In genomic region chr11:67287355-67288197, GRCh38 we compare ENCODE assay signal across 8 cellular contexts. TPM values are rescaled to one million over a fixed set of nuclear protein-coding genes. Genes with fewer than 3 reads are reported as not detected.
A peak's percentile ranks its signal among the peaks of the same experiment; 100 is the strongest.
DNase-seq lines count a peak whose midpoint lies in the region; ATAC-seq, FAIRE-seq and TF ChIP-seq lines count a peak whose summit lies in the region.

No MANE protein-coding gene starts in this region.

- H3K4me1 ChIP-seq in keratinocyte (ENCODE audit: control insufficient read depth, extremely low read depth, insufficient read depth, low read length) (peaks cover 24% of the 10 kb centered on the region), thyroid gland (peaks cover 15 to 27% of the 10 kb centered on the region in 2 donors)

- peak; percentile 30 for ATAC-seq in activated naive CD8-positive, alpha-beta T cell treated with anti-CD3 and anti-CD28 coated beads, Interleukin-2, amount 10 ng/mL, durations not matched to agents 7 days and 5 days (ENCODE audit: low read depth)
- ATAC-seq in GM18873 (IDR thresholded peaks at IDR 0.05; ENCODE audit: low FRiP score, unreplicated experiment) (no peak), HG02588 (IDR thresholded peaks at IDR 0.05; ENCODE audit: unreplicated experiment) (no peak)

- intact Hi-C loops in thyroid gland (cut with DNase I): no loop called here

- H2AFZ ChIP-seq in keratinocyte (ENCODE audit: control insufficient read depth, low read length): no peak overlapping the region

- H3K36me3 ChIP-seq in keratinocyte (ENCODE audit: control insufficient read depth in 2 of 2, extremely low read depth in 1 of 2, insufficient read depth in 2 of 2, low read length in 2 of 2) (peaks cover 31 to 40% of the 10 kb centered on the region in 2 experiments), thyroid gland (peaks cover 37 to 48% of the 10 kb centered on the region in 2 donors)

- CTCF ChIA-PET in activated CD4-positive, alpha-beta T cell treated with anti-CD3 and anti-CD28 coated beads, Interleukin-2, amount 10 ng/mL, durations not matched to agents 7 days and 5 days (lab: Charles Lee): interaction anchor here (0.8 to 6.1 kb wide), 17 partner anchors 10 to 114 kb away, joined by 3 to 41 read pairs (median 5); partner anchors contain the start of genes PPP1CA and SSH3

- TF ChIP-seq POLR2A in thyroid gland (IDR thresholded peaks at IDR 0.05): no peak

- H3K27ac Mint-ChIP-seq in activated CD4-positive, alpha-beta T cell treated with anti-CD3 and anti-CD28 coated beads, Interleukin-2, amount 10 ng/mL, durations not matched to agents 7 days and 5 days: peak overlapping the region; percentile 98
- H3K27ac Mint-ChIP-seq in activated naive CD8-positive, alpha-beta T cell treated with anti-CD3 and anti-CD28 coated beads, Interleukin-2, amount 10 ng/mL, durations not matched to agents 7 days and 5 days: peak overlapping the region; percentile 96

- H3K36me3 Mint-ChIP-seq in activated CD4-positive, alpha-beta T cell treated with anti-CD3 and anti-CD28 coated beads, Interleukin-2, amount 10 ng/mL, durations not matched to agents 7 days and 5 days (ENCODE audit: low read depth): peaks cover 56% of the 10 kb centered on the region
- H3K36me3 Mint-ChIP-seq in activated naive CD8-positive, alpha-beta T cell treated with anti-CD3 and anti-CD28 coated beads, Interleukin-2, amount 10 ng/mL, durations not matched to agents 7 days and 5 days: peaks cover 18% of the 10 kb centered on the region

- H4K20me1 ChIP-seq in keratinocyte (ENCODE audit: control insufficient read depth, extremely low read depth, insufficient read depth, low read length): no peaks in the 10 kb centered on the region

- no peaks in the 10 kb centered on the region for H3K9me1 ChIP-seq in keratinocyte (ENCODE audit: control insufficient read depth, extremely low read depth, insufficient read depth, low read length)

- H3K27me3 ChIP-seq in keratinocyte (ENCODE audit: control insufficient read depth, extremely low read depth, insufficient read depth, low read length) (no peaks in the 10 kb centered on the region), thyroid gland (no peaks in the 10 kb centered on the region)

- peak; percentile 69 for DNase-seq in activated CD4-positive, alpha-beta T cell treated with anti-CD3 and anti-CD28 coated beads, Interleukin-2, amount 10 ng/mL, durations not matched to agents 7 days and 5 days
- DNase-seq in activated CD4-positive, alpha-beta T cell treated with anti-CD3 and anti-CD28 coated beads, Interleukin-2, amount 50 U/mL, for 1 hour: no peak
- peak; percentile 58 for DNase-seq in activated naive CD8-positive, alpha-beta T cell treated with anti-CD3 and anti-CD28 coated beads, Interleukin-2, amount 10 ng/mL, durations not matched to agents 7 days and 5 days
- DNase-seq in keratinocyte (ENCODE audit: low read depth, low spot score) (no peak), thyroid gland (no peak), NCI-H748 treated with DMSO at 0.1 percent for 48 hours (lab: John Stamatoyannopoulos, UW) (no peak)

- H3K27me3 Mint-ChIP-seq in activated CD4-positive, alpha-beta T cell treated with anti-CD3 and anti-CD28 coated beads, Interleukin-2, amount 10 ng/mL, durations not matched to agents 7 days and 5 days: no peaks in the 10 kb centered on the region
- H3K27me3 Mint-ChIP-seq in activated naive CD8-positive, alpha-beta T cell treated with anti-CD3 and anti-CD28 coated beads, Interleukin-2, amount 10 ng/mL, durations not matched to agents 7 days and 5 days: no peaks in the 10 kb centered on the region

- FAIRE-seq in keratinocyte (lab: Jason Lieb, UNC): no peak

- dilution Hi-C loops in keratinocyte (cut with MboI; ENCODE audit: extremely low pct_ligation_motif_present, low sequenced_read_pairs): no loop called here

- H3K4me1 Mint-ChIP-seq in activated CD4-positive, alpha-beta T cell treated with anti-CD3 and anti-CD28 coated beads, Interleukin-2, amount 10 ng/mL, durations not matched to agents 7 days and 5 days: peaks cover 68% of the 10 kb centered on the region
- H3K4me1 Mint-ChIP-seq in activated naive CD8-positive, alpha-beta T cell treated with anti-CD3 and anti-CD28 coated beads, Interleukin-2, amount 10 ng/mL, durations not matched to agents 7 days and 5 days: peaks cover 33% of the 10 kb centered on the region

- H3K27ac ChIP-seq in keratinocyte (ENCODE audit: control insufficient read depth, insufficient read depth, low read length) (peak overlapping the region; percentile 67), thyroid gland (peak overlapping the region; percentile 90 to 95 (median 93))

- H3K4me3 ChIP-seq in keratinocyte (ENCODE audit: control insufficient read depth in 2 of 3, extremely low read depth in 1 of 3, insufficient read depth in 2 of 3, low read depth in 1 of 3, low read length in 3 of 3): peak overlapping the region in 1 of 3 experiments; percentile 1
- peak overlapping the region in 1 of 3 donors; percentile 88 for H3K4me3 ChIP-seq in thyroid gland (replicated peaks in 1 of 3)

- H3K4me2 ChIP-seq in keratinocyte (ENCODE audit: control insufficient read depth, extremely low read depth, insufficient read depth, low read depth, low read length): peak overlapping the region; percentile 34

- H3K9me3 Mint-ChIP-seq in activated CD4-positive, alpha-beta T cell treated with anti-CD3 and anti-CD28 coated beads, Interleukin-2, amount 10 ng/mL, durations not matched to agents 7 days and 5 days: no peaks in the 10 kb centered on the region
- H3K9me3 Mint-ChIP-seq in activated naive CD8-positive, alpha-beta T cell treated with anti-CD3 and anti-CD28 coated beads, Interleukin-2, amount 10 ng/mL, durations not matched to agents 7 days and 5 days: no peaks in the 10 kb centered on the region

- no peaks in the 10 kb centered on the region for H3K9me3 ChIP-seq in keratinocyte (ENCODE audit: control insufficient read depth, low read depth, low read length)
- no peaks in the 10 kb centered on the region for H3K9me3 ChIP-seq in thyroid gland

- no peak for TF ChIP-seq CTCF in keratinocyte (optimal IDR thresholded peaks at IDR 0.05 in 1 of 3, IDR thresholded peaks at IDR 0.05 in 1 of 3, conservative IDR thresholded peaks at IDR 0.05 in 1 of 3; ENCODE audit: extremely low read depth in 1 of 3, insufficient read depth in 2 of 3, low read length in 3 of 3)
- TF ChIP-seq CTCF in thyroid gland (IDR thresholded peaks at IDR 0.05): no peak

- POLR2A ChIA-PET in activated CD4-positive, alpha-beta T cell treated with anti-CD3 and anti-CD28 coated beads, Interleukin-2, amount 10 ng/mL, durations not matched to agents 7 days and 5 days (lab: Charles Lee): interaction anchor here (0.7 to 2.5 kb wide), 5 partner anchors 10 to 152 kb away, joined by 3 to 10 read pairs (median 7); partner anchors contain the start of gene GRK2
- POLR2A ChIA-PET in activated naive CD8-positive, alpha-beta T cell treated with anti-CD3 and anti-CD28 coated beads, Interleukin-2, amount 10 ng/mL, durations not matched to agents 7 days and 5 days (lab: Charles Lee): interaction anchor here (0.5 to 7.3 kb wide), 19 partner anchors 10 to 196 kb away, joined by 3 to 190 read pairs (median 5); partner anchors contain the start of genes AIP, GRK2, KDM2A and POLD4

- WGBS in thyroid gland, 2 donors: 76 to 79% methylated on average over 13 to 14 of the region's 14 CpGs

- peaks cover 25% of the 10 kb centered on the region for H3K79me2 ChIP-seq in keratinocyte (ENCODE audit: control insufficient read depth, insufficient read depth, low read length)

- peak overlapping the region; percentile 63 for H3K9ac ChIP-seq in keratinocyte (ENCODE audit: control insufficient read depth, extremely low read depth, insufficient read depth, low read length)

- H3K4me3 Mint-ChIP-seq in activated CD4-positive, alpha-beta T cell treated with anti-CD3 and anti-CD28 coated beads, Interleukin-2, amount 10 ng/mL, durations not matched to agents 7 days and 5 days: peak overlapping the region; percentile 73
- peak overlapping the region; percentile 79 for H3K4me3 Mint-ChIP-seq in activated naive CD8-positive, alpha-beta T cell treated with anti-CD3 and anti-CD28 coated beads, Interleukin-2, amount 10 ng/mL, durations not matched to agents 7 days and 5 days

RNA-seq across cellular contexts. Expression of gene ANKRD13D, which starts 1.5 kb away (rescaled TPM):
- total RNA-seq in activated CD4-positive, alpha-beta T cell treated with anti-CD3 and anti-CD28 coated beads, Interleukin-2, amount 10 ng/mL, durations not matched to agents 7 days and 5 days: 100 to 1,000 TPM; 135 to 194 TPM
- 100 to 1,000 TPM; 185 to 207 TPM for total RNA-seq in activated naive CD8-positive, alpha-beta T cell treated with anti-CD3 and anti-CD28 coated beads, Interleukin-2, amount 10 ng/mL, durations not matched to agents 7 days and 5 days
- 18.1 to 40.1 TPM (median 25.0 TPM) in 3 replicates for polyA plus RNA-seq in keratinocyte
- polyA plus RNA-seq in keratinocyte (2011; ENCODE audit: low read depth): 26.3 TPM
- polyA plus RNA-seq in keratinocyte (2011; cell fraction: cytosol; rRNA removed): 11.4 and 22.0 TPM in 2 replicates
- 58.2 and 67.9 TPM in 2 replicates for polyA plus RNA-seq in keratinocyte (2011; cell fraction: nucleus; rRNA removed)
- 16.9 and 35.5 TPM in 2 replicates for polyA plus RNA-seq in keratinocyte (2012; ENCODE audit: low replicate concordance)
- polyA minus RNA-seq in keratinocyte: 18.7 to 32.6 TPM (median 20.1 TPM) in 3 replicates
- polyA minus RNA-seq in keratinocyte (2011; cell fraction: cytosol; rRNA and poly(A)+ RNA removed): 17.8 TPM
- 29.3 and 30.3 TPM in 2 replicates for polyA minus RNA-seq in keratinocyte (2011; cell fraction: nucleus; rRNA and poly(A)+ RNA removed)
- 10 to 100 TPM; 27.9 to 36.8 (median 31.5) TPM for total RNA-seq in thyroid gland

RNA-seq across cellular contexts. Expression of gene SSH3, which starts 15.8 kb away (rescaled TPM):
- total RNA-seq in activated CD4-positive, alpha-beta T cell treated with anti-CD3 and anti-CD28 coated beads, Interleukin-2, amount 10 ng/mL, durations not matched to agents 7 days and 5 days: 1 to 10 TPM; 8.2 to 9.6 TPM
- total RNA-seq in activated naive CD8-positive, alpha-beta T cell treated with anti-CD3 and anti-CD28 coated beads, Interleukin-2, amount 10 ng/mL, durations not matched to agents 7 days and 5 days: 10 to 100 TPM; 24.6 to 27.0 TPM
- 20.5 to 39.2 TPM (median 24.8 TPM) in 3 replicates for polyA plus RNA-seq in keratinocyte
- 11.2 TPM for polyA plus RNA-seq in keratinocyte (2011; ENCODE audit: low read depth)
- 12.1 and 25.9 TPM in 2 replicates for polyA plus RNA-seq in keratinocyte (2011; cell fraction: cytosol; rRNA removed)
- 55.6 and 73.3 TPM in 2 replicates for polyA plus RNA-seq in keratinocyte (2011; cell fraction: nucleus; rRNA removed)
- polyA plus RNA-seq in keratinocyte (2012; ENCODE audit: low replicate concordance): 42.9 and 52.4 TPM in 2 replicates
- polyA minus RNA-seq in keratinocyte: 22.4 to 37.8 TPM (median 30.0 TPM) in 3 replicates
- polyA minus RNA-seq in keratinocyte (2011; cell fraction: cytosol; rRNA and poly(A)+ RNA removed): 49.9 TPM
- 29.0 and 32.8 TPM in 2 replicates for polyA minus RNA-seq in keratinocyte (2011; cell fraction: nucleus; rRNA and poly(A)+ RNA removed)
- 10 to 100 TPM; 50.5 to 59.9 (median 54.4) TPM for total RNA-seq in thyroid gland

RNA-seq across cellular contexts. Expression of gene GRK2, which starts 21.3 kb away (rescaled TPM):
- total RNA-seq in activated CD4-positive, alpha-beta T cell treated with anti-CD3 and anti-CD28 coated beads, Interleukin-2, amount 10 ng/mL, durations not matched to agents 7 days and 5 days: 100 to 1,000 TPM; 306 to 324 TPM
- 100 to 1,000 TPM; 325 to 341 TPM for total RNA-seq in activated naive CD8-positive, alpha-beta T cell treated with anti-CD3 and anti-CD28 coated beads, Interleukin-2, amount 10 ng/mL, durations not matched to agents 7 days and 5 days
- polyA plus RNA-seq in keratinocyte: 21.1 to 29.2 TPM (median 23.3 TPM) in 3 replicates
- 72.4 TPM for polyA plus RNA-seq in keratinocyte (2011; ENCODE audit: low read depth)
- polyA plus RNA-seq in keratinocyte (2011; cell fraction: cytosol; rRNA removed): 15.4 and 26.0 TPM in 2 replicates
- 38.5 and 51.4 TPM in 2 replicates for polyA plus RNA-seq in keratinocyte (2011; cell fraction: nucleus; rRNA removed)
- polyA plus RNA-seq in keratinocyte (2012; ENCODE audit: low replicate concordance): 26.4 and 42.3 TPM in 2 replicates
- 28.1 to 136 TPM (median 33.8 TPM) in 3 replicates for polyA minus RNA-seq in keratinocyte
- 62.0 TPM for polyA minus RNA-seq in keratinocyte (2011; cell fraction: cytosol; rRNA and poly(A)+ RNA removed)
- polyA minus RNA-seq in keratinocyte (2011; cell fraction: nucleus; rRNA and poly(A)+ RNA removed): 26.1 and 27.0 TPM in 2 replicates
- 10 to 100 TPM; 32.8 to 55.8 (median 40.6) TPM for total RNA-seq in thyroid gland

Comparison
In these comparisons a context has a peak if more than half of its experiments do, and no peak if none do; other contexts are left out.
1. DNase-seq: peak in activated CD4-positive, alpha-beta T cell treated with anti-CD3 and anti-CD28 coated beads, Interleukin-2, amount 10 ng/mL, durations not matched to agents 7 days and 5 days (single experiment) and activated naive CD8-positive, alpha-beta T cell treated with anti-CD3 and anti-CD28 coated beads, Interleukin-2, amount 10 ng/mL, durations not matched to agents 7 days and 5 days (single experiment); none in activated CD4-positive, alpha-beta T cell treated with anti-CD3 and anti-CD28 coated beads, Interleukin-2, amount 50 U/mL, for 1 hour (single experiment), keratinocyte (single experiment), thyroid gland (0 of 2) and NCI-H748 treated with DMSO at 0.1 percent for 48 hours (single experiment).
2. RNA of gene GRK2, which starts 21.3 kb away (total RNA-seq): 325 to 341 TPM in activated naive CD8-positive, alpha-beta T cell treated with anti-CD3 and anti-CD28 coated beads, Interleukin-2, amount 10 ng/mL, durations not matched to agents 7 days and 5 days and 306 to 324 TPM in activated CD4-positive, alpha-beta T cell treated with anti-CD3 and anti-CD28 coated beads, Interleukin-2, amount 10 ng/mL, durations not matched to agents 7 days and 5 days; 32.8 to 55.8 TPM in thyroid gland; every median in the first group is over 4 times any median in the second.